Comparison of ENCODE assay signal across 32 cellular contexts in genomic region chr2:199943373-199943772, GRCh38.
"Had no signal": no experiment of that assay in that cellular context is flagged by ENCODE, and none has a peak within 500 bp of the region (broad histone marks: within the 10 kb centered on the region; RNA-seq: fewer than 3 reads in every experiment).

No MANE protein-coding gene starts in this region.

- H3K27ac Mint-ChIP-seq: activated B cell treated with CpG ODN at 0.5 μM for 24 hours; activated CD4-positive, alpha-beta memory T cell treated with anti-CD3 and anti-CD28 coated beads for 36 hours; activated CD4-positive, alpha-beta T cell treated with anti-CD3 and anti-CD28 coated beads, Interleukin-2, amount 10 ng/mL, durations not matched to agents 24 days and 14 days; activated CD8-positive, alpha-beta T cell treated with anti-CD3 and anti-CD28 coated beads for 36 hours; activated naive CD4-positive, alpha-beta T cell treated with anti-CD3 and anti-CD28 coated beads for 36 hours; activated naive CD4-positive, alpha-beta T cell treated with anti-CD3 and anti-CD28 coated beads, Interleukin-2, amount 50 U/mL, for 72 hours; activated naive CD8-positive, alpha-beta T cell treated with anti-CD3 and anti-CD28 coated beads for 36 hours; T-helper 1 cell treated with Interleukin-12 subunit alpha and Interleukin-12 subunit beta and Interleukin-4 antibody, amounts not matched to agents 30 μg/mL and 1 μg/mL, for 36 hours; T-helper 2 cell treated with Interferon-gamma antibody and Interleukin-4, amounts not matched to agents 5 μg/mL and 100 μg/mL, for 36 hours had no signal

- ATAC-seq: activated CD8-positive, alpha-beta T cell treated with anti-CD3 and anti-CD28 coated beads for 36 hours; activated naive CD4-positive, alpha-beta T cell treated with anti-CD3 and anti-CD28 coated beads, Interleukin-2, amount 50 U/mL, for 72 hours; body of pancreas had no signal

- H3K27me3 Mint-ChIP-seq: activated B cell treated with CpG ODN at 0.5 μM for 24 hours; activated CD4-positive, alpha-beta memory T cell treated with anti-CD3 and anti-CD28 coated beads for 36 hours; activated CD4-positive, alpha-beta T cell treated with anti-CD3 and anti-CD28 coated beads, Interleukin-2, amount 10 ng/mL, durations not matched to agents 24 days and 14 days; activated CD8-positive, alpha-beta T cell treated with anti-CD3 and anti-CD28 coated beads for 36 hours; activated naive CD8-positive, alpha-beta T cell treated with anti-CD3 and anti-CD28 coated beads for 36 hours; activated T-cell treated with anti-CD3 and anti-CD28 coated beads, Interleukin-2, amount 50 U/mL, for 24 hours had no signal

- H3K4me1 Mint-ChIP-seq: activated B cell treated with CpG ODN at 0.5 μM for 24 hours had no signal

- H3K4me3 Mint-ChIP-seq: activated B cell treated with CpG ODN at 0.5 μM for 24 hours; activated CD4-positive, alpha-beta memory T cell treated with anti-CD3 and anti-CD28 coated beads for 36 hours; activated CD4-positive, alpha-beta T cell treated with anti-CD3 and anti-CD28 coated beads, Interleukin-2, amount 10 ng/mL, durations not matched to agents 24 days and 14 days; activated CD8-positive, alpha-beta T cell treated with anti-CD3 and anti-CD28 coated beads for 36 hours; activated naive CD4-positive, alpha-beta T cell treated with anti-CD3 and anti-CD28 coated beads for 36 hours; activated naive CD8-positive, alpha-beta T cell treated with anti-CD3 and anti-CD28 coated beads for 36 hours; activated T-cell treated with anti-CD3 and anti-CD28 coated beads, Interleukin-2, amount 50 U/mL, for 24 hours; T-helper 1 cell treated with Interleukin-12 subunit alpha and Interleukin-12 subunit beta and Interleukin-4 antibody, amounts not matched to agents 30 μg/mL and 1 μg/mL, for 36 hours; T-helper 2 cell treated with Interferon-gamma antibody and Interleukin-4, amounts not matched to agents 5 μg/mL and 100 μg/mL, for 36 hours had no signal

- H3K4me3 ChIP-seq: adrenal gland, body of pancreas, breast epithelium had no signal

- H3K36me3 Mint-ChIP-seq: activated naive CD4-positive, alpha-beta T cell treated with anti-CD3 and anti-CD28 coated beads, Interleukin-2, amount 50 U/mL, for 72 hours had no signal

- FAIRE-seq: astrocyte had no signal

- H3K4me1 ChIP-seq: breast epithelium had no signal

- H3K27me3 ChIP-seq: adrenal gland, body of pancreas, brain microvascular endothelial cell, breast epithelium had no signal

- H3K9me3 ChIP-seq: adrenal gland, body of pancreas, breast epithelium had no signal

- H3K27ac ChIP-seq: adrenal gland, body of pancreas, brain microvascular endothelial cell, breast epithelium, VCaP had no signal

- DNase-seq: activated B cell treated with CpG ODN at 0.5 μM for 24 hours; activated CD4-positive, alpha-beta memory T cell treated with anti-CD3 and anti-CD28 coated beads for 36 hours; activated CD4-positive, alpha-beta T cell treated with anti-CD3 and anti-CD28 coated beads for 4 hours; activated CD4-positive, alpha-beta T cell treated with anti-CD3 and anti-CD28 coated beads, Interleukin-2, amount 10 ng/mL, durations not matched to agents 24 days and 14 days; activated CD4-positive, alpha-beta T cell treated with anti-CD3 and anti-CD28 coated beads, Interleukin-2, amount 50 U/mL, for 1 hour; activated CD4-positive, alpha-beta T cell treated with anti-CD3 and anti-CD28 coated beads, Interleukin-2, amount 50 U/mL, for 4 hours; activated CD4-positive, CD25-positive, alpha-beta regulatory T cell treated with anti-CD3 and anti-CD28 coated beads, Interleukin-2, amount 50 U/mL, for 72 hours; activated CD8-positive, alpha-beta memory T cell treated with anti-CD3 and anti-CD28 coated beads, Interleukin-2, amount 50 U/mL, for 4 hours; activated CD8-positive, alpha-beta T cell treated with anti-CD3 and anti-CD28 coated beads for 36 hours; activated effector memory CD4-positive, alpha-beta T cell treated with anti-CD3 and anti-CD28 coated beads, Interleukin-2, amount 50 U/mL, for 16 hours; activated gamma-delta T cell treated with Interleukin-2 at 50 U/mL for 16 hours; activated naive CD4-positive, alpha-beta T cell; activated naive CD4-positive, alpha-beta T cell treated with anti-CD3 and anti-CD28 coated beads for 36 hours; activated naive CD4-positive, alpha-beta T cell treated with anti-CD3 and anti-CD28 coated beads, Interleukin-2, amount 50 U/mL, for 16 hours; activated naive CD8-positive, alpha-beta T cell treated with anti-CD3 and anti-CD28 coated beads for 36 hours; activated T-cell treated with anti-CD3 and anti-CD28 coated beads, Interleukin-2, amount 50 U/mL, for 24 hours; activated T-cell treated with anti-CD3 and anti-CD28 coated beads, Interleukin-2, amount 50 U/mL, for 48 hours; adrenal gland; amniotic stem cell; aorta; body of pancreas; brain microvascular endothelial cell; central memory CD4-positive, alpha-beta T cell; T-helper 1 cell; T-helper 2 cell; T-helper 9 cell had no signal

- H3K9me3 Mint-ChIP-seq: activated B cell treated with CpG ODN at 0.5 μM for 24 hours; activated CD4-positive, alpha-beta memory T cell treated with anti-CD3 and anti-CD28 coated beads for 36 hours; activated CD4-positive, alpha-beta T cell treated with anti-CD3 and anti-CD28 coated beads, Interleukin-2, amount 10 ng/mL, durations not matched to agents 24 days and 14 days; activated CD8-positive, alpha-beta T cell treated with anti-CD3 and anti-CD28 coated beads for 36 hours; activated naive CD4-positive, alpha-beta T cell treated with anti-CD3 and anti-CD28 coated beads for 36 hours; activated naive CD4-positive, alpha-beta T cell treated with anti-CD3 and anti-CD28 coated beads, Interleukin-2, amount 50 U/mL, for 72 hours; activated naive CD8-positive, alpha-beta T cell treated with anti-CD3 and anti-CD28 coated beads for 36 hours; activated T-cell treated with anti-CD3 and anti-CD28 coated beads, Interleukin-2, amount 50 U/mL, for 24 hours; T-helper 1 cell treated with Interleukin-12 subunit alpha and Interleukin-12 subunit beta and Interleukin-4 antibody, amounts not matched to agents 30 μg/mL and 1 μg/mL, for 36 hours; T-helper 2 cell treated with Interferon-gamma antibody and Interleukin-4, amounts not matched to agents 5 μg/mL and 100 μg/mL, for 36 hours had no signal
